7 cellular contexts compared by ENCODE assay signal in the genomic region with DNA sequence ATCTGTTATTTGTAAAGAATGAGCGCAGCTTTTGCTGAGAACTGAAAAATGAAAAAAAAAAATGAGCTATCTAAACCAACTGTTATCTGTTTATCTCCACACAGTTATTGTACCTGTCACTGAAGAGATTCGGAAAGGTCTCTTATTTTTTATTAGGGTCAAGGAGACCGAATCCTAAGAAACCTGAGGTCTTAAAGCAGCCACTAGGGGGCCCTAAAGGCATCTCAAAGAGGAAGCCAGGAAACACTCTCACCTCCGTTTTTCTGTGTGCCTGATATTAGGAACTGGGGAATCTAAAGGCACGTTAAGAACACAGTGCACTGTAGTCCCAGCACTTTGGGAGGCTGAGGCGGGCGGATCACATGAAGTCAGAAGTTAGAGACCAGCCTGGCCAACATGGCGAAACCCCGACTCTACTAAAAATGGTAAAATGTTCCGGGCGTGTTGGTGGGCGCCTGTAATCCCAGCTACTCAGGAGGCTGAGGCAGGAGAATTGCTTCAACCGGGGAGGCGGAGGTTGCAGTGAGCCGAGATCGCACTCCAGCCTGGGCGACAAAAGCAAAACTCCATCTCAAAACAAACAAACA. TPM values are rescaled to one million over a fixed set of nuclear protein-coding genes. Genes with fewer than 3 reads are reported as not detected.
DNase-seq lines count a peak whose midpoint lies in the region; ATAC-seq and TF ChIP-seq lines count a peak whose summit lies in the region.

No MANE protein-coding gene starts in this region.

- H3K27ac ChIP-seq in HUES48 (ENCODE audit: low read depth, low read length) (no peak overlapping the region), testis (no peak overlapping the region)

- no peak for TF ChIP-seq POLR2A in testis (IDR thresholded peaks at IDR 0.05)

- TF ChIP-seq CTCF in testis (IDR thresholded peaks at IDR 0.05): peak; percentile 61 to 88 (median 77)

- intact Hi-C loops in testis (cut with DNase I; ENCODE audit: low total_unique reads): no loop called here

- H3K27me3 ChIP-seq in HUES48 (ENCODE audit: control insufficient read depth, insufficient read depth, low read length): peaks cover 9% of the 10 kb centered on the region
- peaks cover 9% of the 10 kb centered on the region for H3K27me3 ChIP-seq in NT2/D1 (ENCODE audit: insufficient read depth, insufficient read length)
- H3K27me3 ChIP-seq in testis: no peaks in the 10 kb centered on the region

- H3K4me3 ChIP-seq in HUES48 (ENCODE audit: low read depth, low read length) (peak overlapping the region; percentile 67), NT2/D1 (ENCODE audit: insufficient read length, low read depth) (no peak overlapping the region), testis (peak overlapping the region in 1 of 2 donors; percentile 38)

- no peaks in the 10 kb centered on the region for H3K9me3 ChIP-seq in HUES48 (ENCODE audit: control insufficient read depth, insufficient read depth, low read length)
- H3K9me3 ChIP-seq in NT2/D1 (ENCODE audit: insufficient read depth, low read length): no peaks in the 10 kb centered on the region
- no peaks in the 10 kb centered on the region for H3K9me3 ChIP-seq in testis

- peaks cover 16% of the 10 kb centered on the region for H3K4me1 ChIP-seq in HUES48 (ENCODE audit: control insufficient read depth, insufficient read depth, low read length)
- H3K4me1 ChIP-seq in NT2/D1 (ENCODE audit: insufficient read depth, insufficient read length): no peaks in the 10 kb centered on the region
- H3K4me1 ChIP-seq in testis: peaks cover 8% of the 10 kb centered on the region

- H3K9ac ChIP-seq in HUES48 (ENCODE audit: low read depth, low read length) (no peak overlapping the region), NT2/D1 (ENCODE audit: insufficient read length, low read depth) (no peak overlapping the region)

- H3K36me3 ChIP-seq in HUES48 (ENCODE audit: control insufficient read depth, insufficient read depth, low read length) (no peaks in the 10 kb centered on the region), NT2/D1 (ENCODE audit: insufficient read depth, insufficient read length, low read length) (no peaks in the 10 kb centered on the region), testis (ENCODE audit: low read depth, missing control alignments) (no peaks in the 10 kb centered on the region)

- WGBS in testis, 2 donors: 38 to 43% methylated on average over 17 of the region's 17 CpGs

- peak; percentile 42 for ATAC-seq in left lobe of liver

- peak; percentile 6 for DNase-seq in DMS79 treated with DMSO at 0.1 percent for 48 hours (lab: John Stamatoyannopoulos, UW)
- peak; percentile 76 for DNase-seq in NT2/D1 (ENCODE audit: low read depth, low spot score)
- DNase-seq in cerebellum (ENCODE audit: low spot score): peak; percentile 67
- peak; percentile 71 for DNase-seq in left lobe of liver (ENCODE audit: low spot score)
- peak; percentile 88 for DNase-seq in testis
- no peak for DNase-seq in NCI-H128 (lab: John Stamatoyannopoulos, UW; ENCODE audit: unreplicated experiment)

RNA-seq across cellular contexts. Expression of gene LARGE1, which starts 3.5 kb away (rescaled TPM):
- total RNA-seq in cerebellum (31.8 TPM), left lobe of liver (27.2 TPM), testis (10 to 100 TPM; 19.5 to 27.3 TPM)
- polyA plus RNA-seq in testis (ENCODE audit: insufficient read depth, low read depth, low replicate concordance): 21.8 TPM
